ENCODE assay signal across 9 cellular contexts in genomic region chr3:45551214-45552010, GRCh38. TPM values are rescaled to one million over a fixed set of nuclear protein-coding genes. Genes with fewer than 3 reads are reported as not detected.
DNase-seq lines count a peak whose midpoint lies in the region; ATAC-seq and TF ChIP-seq lines count a peak whose summit lies in the region.
"Had no signal": no experiment of that assay in that cellular context is flagged by ENCODE, and none has a peak within 500 bp of the region (broad histone marks: within the 10 kb centered on the region; RNA-seq: fewer than 3 reads in every experiment).

No MANE protein-coding gene starts in this region.

- no peak for TF ChIP-seq EP300 in ovary (IDR thresholded peaks at IDR 0.05)

- no peak overlapping the region for H2AFZ ChIP-seq in fibroblast of lung (ENCODE audit: low read length)

- peaks cover 63% of the 10 kb centered on the region for H3K4me1 ChIP-seq in fibroblast of lung (ENCODE audit: control insufficient read depth, extremely low read depth, insufficient read depth, low read length)
- peaks cover 25% of the 10 kb centered on the region for H3K4me1 ChIP-seq in ovary (ENCODE audit: insufficient read depth)

- H3K27ac ChIP-seq in fibroblast of lung (ENCODE audit: insufficient read depth, low read length) = peak overlapping the region; percentile 88
- peak overlapping the region in 1 of 2 donors; percentile 28 for H3K27ac ChIP-seq in ovary

- no peak for TF ChIP-seq POLR2A in ovary (IDR thresholded peaks at IDR 0.05)

- TF ChIP-seq CTCF in BJ (IDR thresholded peaks at IDR 0.05; ENCODE audit: insufficient read depth, low read depth, low read length) (no peak), fibroblast of lung (conservative IDR thresholded peaks at IDR 0.05 in 1 of 2, IDR thresholded peaks at IDR 0.05 in 1 of 2; ENCODE audit: low read depth in 1 of 2, low read length in 2 of 2) (no peak), ovary (IDR thresholded peaks at IDR 0.05) (no peak)

- H3K4me3 ChIP-seq in BJ (ENCODE audit: low read depth, low read length) (no peak overlapping the region), fibroblast of lung (replicated peaks in 1 of 4; ENCODE audit: control extremely low read depth in 1 of 4, insufficient read depth in 1 of 4, low read depth in 3 of 4, low read length in 4 of 4) (no peak overlapping the region), ovary (peak overlapping the region; percentile 6)

- H3K27me3 ChIP-seq in BJ (ENCODE audit: control insufficient read depth, insufficient read depth, low read length) (no peaks in the 10 kb centered on the region), fibroblast of lung (ENCODE audit: control insufficient read depth, insufficient read depth, low read length) (no peaks in the 10 kb centered on the region), ovary (no peaks in the 10 kb centered on the region)

- no peaks in the 10 kb centered on the region for H4K20me1 ChIP-seq in fibroblast of lung (ENCODE audit: control insufficient read depth, extremely low read depth, insufficient read depth, low read length)

- WGBS in ovary, 3 donors = 10 to 20% (median 12%) methylated on average over 11 of the region's 11 CpGs

- H3K9me3 ChIP-seq in fibroblast of lung (ENCODE audit: control insufficient read depth, insufficient read depth, low read depth, low read length) = no peaks in the 10 kb centered on the region
- no peaks in the 10 kb centered on the region for H3K9me3 ChIP-seq in ovary

- no peaks in the 10 kb centered on the region for H3K9me3 Mint-ChIP-seq in activated CD8-positive, alpha-beta memory T cell treated with anti-CD3 and anti-CD28 coated beads, Interleukin-2, amount 10 ng/mL, durations not matched to agents 7 days and 5 days (ENCODE audit: low read depth)

- CTCF ChIA-PET in BJ (lab: Yijun Ruan, JAX) = interaction anchor here (1.0 to 1.2 kb wide), 2 partner anchors 40 to 105 kb away, joined by 3 to 4 read pairs; no protein-coding TSS in a partner anchor
- CTCF ChIA-PET in activated CD8-positive, alpha-beta memory T cell treated with anti-CD3 and anti-CD28 coated beads, Interleukin-2, amount 10 ng/mL, durations not matched to agents 7 days and 5 days (lab: Charles Lee) = interaction anchor here (0.8 kb wide), 1 partner anchor 41 kb away, joined by 3 read pairs; no protein-coding TSS in a partner anchor

- ATAC-seq in activated CD8-positive, alpha-beta memory T cell treated with anti-CD3 and anti-CD28 coated beads, Interleukin-2, amount 10 ng/mL, durations not matched to agents 7 days and 5 days = no peak

- no peaks in the 10 kb centered on the region for H3K36me3 Mint-ChIP-seq in activated CD8-positive, alpha-beta memory T cell treated with anti-CD3 and anti-CD28 coated beads, Interleukin-2, amount 10 ng/mL, durations not matched to agents 7 days and 5 days

- intact Hi-C loops in ovary (cut with DNase I) = no loop called here

- peak overlapping the region; percentile 76 for H3K4me2 ChIP-seq in fibroblast of lung (ENCODE audit: extremely low read depth, insufficient read depth, low read length)

- POLR2A ChIA-PET in BJ (lab: Charles Lee) = interaction anchor here (0.6 kb wide), 1 partner anchor 210 kb away, joined by 12 read pairs; no protein-coding TSS in a partner anchor

- H3K9ac ChIP-seq in fibroblast of lung (ENCODE audit: insufficient read depth, low read length) = peak overlapping the region; percentile 39

- no peak overlapping the region for H3K27ac Mint-ChIP-seq in activated CD8-positive, alpha-beta memory T cell treated with anti-CD3 and anti-CD28 coated beads, Interleukin-2, amount 10 ng/mL, durations not matched to agents 7 days and 5 days

- no peaks in the 10 kb centered on the region for H3K36me3 ChIP-seq in BJ (ENCODE audit: control insufficient read depth, insufficient read depth, low read length)
- H3K36me3 ChIP-seq in fibroblast of lung (ENCODE audit: control insufficient read depth, insufficient read depth, low read length) = no peaks in the 10 kb centered on the region
- H3K36me3 ChIP-seq in ovary = no peaks in the 10 kb centered on the region

- no peak overlapping the region for H3K4me3 Mint-ChIP-seq in activated CD8-positive, alpha-beta memory T cell treated with anti-CD3 and anti-CD28 coated beads, Interleukin-2, amount 10 ng/mL, durations not matched to agents 7 days and 5 days

- H3K4me1 Mint-ChIP-seq in activated CD8-positive, alpha-beta memory T cell treated with anti-CD3 and anti-CD28 coated beads, Interleukin-2, amount 10 ng/mL, durations not matched to agents 7 days and 5 days = peaks cover 7% of the 10 kb centered on the region

- no peaks in the 10 kb centered on the region for H3K79me2 ChIP-seq in fibroblast of lung (ENCODE audit: control insufficient read depth, insufficient read depth, low read length)

- DNase-seq in BJ (ENCODE audit: low read depth) (peak; percentile 92), OCI-M2 (lab: John Stamatoyannopoulos, UW; ENCODE audit: unreplicated experiment) (peak; percentile 36), fibroblast of lung (ENCODE audit: low read depth in 2 of 2) (peak; percentile 95 to 98), ovary (peak; percentile 63 to 79 (median 75)), globus pallidus (ENCODE audit: low spot score) (no peak), NCI-H1092 treated with DMSO at 0.1 percent for 48 hours (lab: John Stamatoyannopoulos, UW) (no peak), NCI-H446 treated with DMSO at 0.1 percent for 48 hours (lab: John Stamatoyannopoulos, UW) (no peak)
- no peak for DNase-seq in activated CD8-positive, alpha-beta memory T cell treated with anti-CD3 and anti-CD28 coated beads, Interleukin-2, amount 10 ng/mL, durations not matched to agents 7 days and 5 days
- DNase-seq: NCI-H748 treated with DMSO at 0.1 percent for 48 hours had no signal

- no peaks in the 10 kb centered on the region for H3K27me3 Mint-ChIP-seq in activated CD8-positive, alpha-beta memory T cell treated with anti-CD3 and anti-CD28 coated beads, Interleukin-2, amount 10 ng/mL, durations not matched to agents 7 days and 5 days

RNA-seq across cellular contexts. Expression of gene LIMD1, which starts 43.1 kb away (rescaled TPM):
- polyA plus RNA-seq in BJ (2011; rRNA removed) (9.8 and 13.9 TPM in 2 replicates), fibroblast of lung (16.0 and 16.8 TPM in 2 replicates), ovary (1 to 10 TPM; 4.1 to 9.3 TPM)
- 28.7 and 29.9 TPM in 2 replicates for polyA minus RNA-seq in BJ (2011; rRNA and poly(A)+ RNA removed)
- total RNA-seq in fibroblast of lung (20.0 and 33.9 TPM in 2 replicates), ovary (10 to 100 TPM in 6 of 7 donors, 1 to 10 TPM in 1; 7.5 to 17.5 (median 15.4) TPM)
- polyA plus RNA-seq in fibroblast of lung (2012) = 19.7 and 20.4 TPM in 2 replicates
- 148 and 253 TPM in 2 replicates for polyA minus RNA-seq in fibroblast of lung (ENCODE audit: low replicate concordance)
- total RNA-seq in activated CD8-positive, alpha-beta memory T cell treated with anti-CD3 and anti-CD28 coated beads, Interleukin-2, amount 10 ng/mL, durations not matched to agents 7 days and 5 days = 10 to 100 TPM; 47.7 to 65.2 TPM

Comparison
In these comparisons a context has a peak if more than half of its experiments do, and no peak if none do; other contexts are left out.
1. DNase-seq: peak in BJ (single experiment), OCI-M2 (single experiment), fibroblast of lung (2 of 2) and ovary (5 of 5); none in globus pallidus (single experiment), activated CD8-positive, alpha-beta memory T cell treated with anti-CD3 and anti-CD28 coated beads, Interleukin-2, amount 10 ng/mL, durations not matched to agents 7 days and 5 days (single experiment), NCI-H1092 treated with DMSO at 0.1 percent for 48 hours (single experiment) and NCI-H446 treated with DMSO at 0.1 percent for 48 hours (single experiment).